Comparison of ENCODE assay signal across 7 cellular contexts in the genomic region with DNA sequence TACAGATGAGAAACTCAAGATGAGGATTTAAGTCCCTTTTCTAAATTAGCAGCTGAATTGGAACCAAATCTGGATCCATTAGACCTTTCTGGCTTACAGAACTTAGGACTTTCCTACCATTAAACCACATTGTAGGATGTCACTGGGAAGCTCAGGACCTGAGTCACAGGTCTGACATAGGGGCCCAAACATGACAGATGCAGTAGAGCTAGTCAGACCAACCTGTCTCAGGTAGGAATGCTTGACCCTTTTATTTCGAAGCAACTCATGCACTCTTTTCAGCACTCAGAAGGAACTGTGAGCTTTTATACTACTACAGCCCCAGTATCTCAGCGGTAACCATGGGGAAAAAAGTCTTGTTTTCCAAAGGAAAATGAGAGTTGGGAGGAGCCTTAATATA.
DNase-seq lines count a peak whose midpoint lies in the region; ATAC-seq and TF ChIP-seq lines count a peak whose summit lies in the region.
"Had no signal": no experiment of that assay in that cellular context is flagged by ENCODE, and none has a peak within 500 bp of the region (broad histone marks: within the 10 kb centered on the region; RNA-seq: fewer than 3 reads in every experiment).

No MANE protein-coding gene starts in this region.

- H3K27ac ChIP-seq in HUES48 (ENCODE audit: low read depth, low read length): peak overlapping the region; percentile 18
- peak overlapping the region; percentile 95 for H3K27ac ChIP-seq in neutrophil

- no peak for TF ChIP-seq CTCF in neutrophil (IDR thresholded peaks at IDR 0.05)

- peak overlapping the region; percentile 94 for H3K27ac Mint-ChIP-seq in activated naive CD8-positive, alpha-beta T cell treated with anti-CD3 and anti-CD28 coated beads, Interleukin-2, amount 50 U/mL, for 24 hours

- peaks cover 6% of the 10 kb centered on the region; the same call in 1 of the 2 replicates for H3K4me1 ChIP-seq in HUES48 (ENCODE audit: control insufficient read depth, insufficient read depth, low read length)
- peaks cover 90 to 92% of the 10 kb centered on the region in 2 experiments for H3K4me1 ChIP-seq in neutrophil (ENCODE audit: control insufficient read depth in 1 of 2, insufficient read depth in 1 of 2, low read depth in 1 of 2, low read length in 1 of 2)

- H3K36me3 ChIP-seq in HUES48 (ENCODE audit: control insufficient read depth, insufficient read depth, low read length): peaks cover 46% of the 10 kb centered on the region
- H3K36me3 ChIP-seq in neutrophil: peaks cover 56% of the 10 kb centered on the region

- H3K9me3 ChIP-seq in HUES48 (ENCODE audit: control insufficient read depth, insufficient read depth, low read length) (no peaks in the 10 kb centered on the region), neutrophil (no peaks in the 10 kb centered on the region)

- H3K36me3 Mint-ChIP-seq in activated naive CD8-positive, alpha-beta T cell treated with anti-CD3 and anti-CD28 coated beads, Interleukin-2, amount 50 U/mL, for 24 hours (ENCODE audit: low read depth): peaks cover 46% of the 10 kb centered on the region

- ATAC-seq in activated naive CD8-positive, alpha-beta T cell treated with anti-CD3 and anti-CD28 coated beads, Interleukin-2, amount 50 U/mL, for 24 hours: no peak
- ATAC-seq in HG03108 (IDR thresholded peaks at IDR 0.05; ENCODE audit: unreplicated experiment): no peak

- H3K4me1 Mint-ChIP-seq in activated naive CD8-positive, alpha-beta T cell treated with anti-CD3 and anti-CD28 coated beads, Interleukin-2, amount 50 U/mL, for 24 hours: peaks cover 77% of the 10 kb centered on the region

- no peak overlapping the region for H3K9ac ChIP-seq in HUES48 (ENCODE audit: low read depth, low read length)

- H3K27me3 ChIP-seq in HUES48 (ENCODE audit: control insufficient read depth, insufficient read depth, low read length) (no peaks in the 10 kb centered on the region), neutrophil (no peaks in the 10 kb centered on the region)

- peak overlapping the region; percentile 70 for H3K4me3 Mint-ChIP-seq in activated naive CD8-positive, alpha-beta T cell treated with anti-CD3 and anti-CD28 coated beads, Interleukin-2, amount 50 U/mL, for 24 hours

- no peak for DNase-seq in activated naive CD8-positive, alpha-beta T cell treated with anti-CD3 and anti-CD28 coated beads, Interleukin-2, amount 50 U/mL, for 24 hours
- DNase-seq in NCI-H2107 (lab: John Stamatoyannopoulos, UW) (no peak), cerebellar nuclear complex (lab: John Stamatoyannopoulos, UW) (no peak)
- DNase-seq: NCI-H146 had no signal

- H3K9me3 Mint-ChIP-seq in activated naive CD8-positive, alpha-beta T cell treated with anti-CD3 and anti-CD28 coated beads, Interleukin-2, amount 50 U/mL, for 24 hours: no peaks in the 10 kb centered on the region

- no peaks in the 10 kb centered on the region for H3K27me3 Mint-ChIP-seq in activated naive CD8-positive, alpha-beta T cell treated with anti-CD3 and anti-CD28 coated beads, Interleukin-2, amount 50 U/mL, for 24 hours

- no peak overlapping the region for H3K4me3 ChIP-seq in HUES48 (ENCODE audit: low read depth, low read length)
- H3K4me3 ChIP-seq in neutrophil (ENCODE audit: low read depth in 1 of 2, low read length in 1 of 2): peak overlapping the region; percentile 79 to 99
